3 cellular contexts compared by ENCODE assay signal in genomic region chr12:3055712-3056467, GRCh38.
A peak's percentile ranks its signal among the peaks of the same experiment; 100 is the strongest.
TF ChIP-seq lines count a peak whose summit lies in the region.

No MANE protein-coding gene starts in this region.

TF ChIP-seq in SK-N-SH treated with all-trans-retinoic acid at 6 μM for 48 hours, 23 proteins besides CTCF, POLR2A, EP300 and RAD21:
- TF ChIP-seq ZC3H10 (CRISPR knock-in tag; IDR thresholded peaks at IDR 0.05) (no peak), ESRRG (CRISPR knock-in tag; IDR thresholded peaks at IDR 0.05) (no peak), BACH2 (CRISPR knock-in tag; IDR thresholded peaks at IDR 0.05; ENCODE audit: borderline replicate concordance) (no peak), PPARA (CRISPR knock-in tag; IDR thresholded peaks at IDR 0.05; ENCODE audit: borderline replicate concordance) (no peak), ZNF70 (CRISPR knock-in tag; IDR thresholded peaks at IDR 0.05) (no peak), OSR1 (CRISPR knock-in tag; IDR thresholded peaks at IDR 0.05) (no peak), CSRNP3 (CRISPR knock-in tag; IDR thresholded peaks at IDR 0.05) (no peak), ZNF8 (CRISPR knock-in tag; IDR thresholded peaks at IDR 0.05) (no peak), TCF4 (CRISPR knock-in tag; IDR thresholded peaks at IDR 0.05; ENCODE audit: borderline replicate concordance) (no peak), PATZ1 (CRISPR knock-in tag; IDR thresholded peaks at IDR 0.05; ENCODE audit: borderline replicate concordance) (no peak), RARB (CRISPR knock-in tag; IDR thresholded peaks at IDR 0.05) (no peak), ZFP30 (CRISPR knock-in tag; IDR thresholded peaks at IDR 0.05) (no peak), ISL1 (CRISPR knock-in tag; IDR thresholded peaks at IDR 0.05) (no peak), ARNTL (CRISPR knock-in tag; IDR thresholded peaks at IDR 0.05; ENCODE audit: borderline replicate concordance, low read depth) (no peak), SNAI2 (CRISPR knock-in tag; IDR thresholded peaks at IDR 0.05) (no peak)

TF ChIP-seq in SK-N-SH, 30 proteins besides CTCF, POLR2A, EP300 and RAD21:
- TF ChIP-seq FOXM1 (IDR thresholded peaks at IDR 0.05; ENCODE audit: low read depth) (no peak), USF1 (IDR thresholded peaks at IDR 0.05; ENCODE audit: borderline replicate concordance, low read depth) (no peak)

TF ChIP-seq in H1, 55 proteins besides CTCF, POLR2A, EP300 and RAD21:
- TF ChIP-seq SIRT6 (IDR thresholded peaks at IDR 0.05; ENCODE audit: low read length) (no peak), FOSL1 (IDR thresholded peaks at IDR 0.05; ENCODE audit: insufficient read depth, low read depth, low read length) (no peak), POLR2AphosphoS5 (IDR thresholded peaks at IDR 0.05; ENCODE audit: low read depth, low read length) (no peak), KDM1A (IDR thresholded peaks at IDR 0.05; ENCODE audit: borderline replicate concordance, low read length) (0 out of 2 replicates have a peak, but pooled peaks have one; percentile 37), CBX5 (IDR thresholded peaks at IDR 0.05; ENCODE audit: low read depth, low read length) (no peak), PHF8 (conservative IDR thresholded peaks at IDR 0.05; ENCODE audit: low read depth, low read length) (no peak), NANOG (IDR thresholded peaks at IDR 0.05; ENCODE audit: insufficient read depth, low read depth, low read length, poor library complexity, severe bottlenecking) (no peak), EZH2 (IDR thresholded peaks at IDR 0.05; ENCODE audit: low read depth, low read length, severe bottlenecking) (no peak), TEAD4 (IDR thresholded peaks at IDR 0.05; ENCODE audit: low read depth, low read length) (peak; percentile 90), RXRA (IDR thresholded peaks at IDR 0.05; ENCODE audit: insufficient read depth, low read depth, low read length) (no peak), CHD7 (IDR thresholded peaks at IDR 0.05; ENCODE audit: insufficient replicate concordance, low read length) (no peak), ATF2 (IDR thresholded peaks at IDR 0.05; ENCODE audit: low read length) (no peak), ATF3 (IDR thresholded peaks at IDR 0.05; ENCODE audit: insufficient read depth, low read depth, low read length) (no peak), USF2 (IDR thresholded peaks at IDR 0.05; ENCODE audit: low read length) (peak; percentile 43), JUN (IDR thresholded peaks at IDR 0.05; ENCODE audit: low read depth, low read length) (no peak), GTF2F1 (IDR thresholded peaks at IDR 0.05; ENCODE audit: borderline replicate concordance, low read depth, low read length) (no peak), YY1 (IDR thresholded peaks at IDR 0.05; ENCODE audit: low read depth, low read length) (peak; percentile 68; the same call in 1 of the 2 replicates), TCF12 (IDR thresholded peaks at IDR 0.05; ENCODE audit: low read depth, low read length) (no peak), EGR1 (IDR thresholded peaks at IDR 0.05; ENCODE audit: borderline replicate concordance, low read depth, low read length) (no peak), SP2 (IDR thresholded peaks at IDR 0.05; ENCODE audit: low read length) (no peak), CHD2 (IDR thresholded peaks at IDR 0.05; ENCODE audit: low read length) (no peak), TBP (IDR thresholded peaks at IDR 0.05; ENCODE audit: low read depth, low read length) (no peak), POU5F1 (IDR thresholded peaks at IDR 0.05; ENCODE audit: low read depth, low read length) (no peak), SRF (IDR thresholded peaks at IDR 0.05; ENCODE audit: low read depth, low read length) (no peak), HDAC2 (IDR thresholded peaks at IDR 0.05; ENCODE audit: borderline replicate concordance in 1 of 2, low read depth in 2 of 2, low read length in 2 of 2) (no peak), BACH1 (IDR thresholded peaks at IDR 0.05; ENCODE audit: low read length) (no peak)
